ENCODE assay signal across 30 cellular contexts in genomic region chr11:44279483-44279882, GRCh38. TPM values are rescaled to one million over a fixed set of nuclear protein-coding genes. Genes with fewer than 3 reads are reported as not detected.
"Had no signal": no experiment of that assay in that cellular context is flagged by ENCODE, and none has a peak within 500 bp of the region (broad histone marks: within the 10 kb centered on the region; RNA-seq: fewer than 3 reads in every experiment).

No MANE protein-coding gene starts in this region.

- H3K4me3 Mint-ChIP-seq: mesothelial cell of epicardium had no signal

- H3K36me3 ChIP-seq: esophagus muscularis mucosa, gastroesophageal sphincter, heart right ventricle, left lung, lower lobe of right lung had no signal

- H3K27ac ChIP-seq: coronary artery, dorsolateral prefrontal cortex, esophagus muscularis mucosa, foreskin keratinocyte, gastroesophageal sphincter, heart right ventricle, left lung, lower lobe of right lung had no signal

- H3K4me1 ChIP-seq: esophagus muscularis mucosa, foreskin keratinocyte, gastroesophageal sphincter, heart right ventricle, left lung, lower lobe of right lung had no signal

- DNase-seq: dermis blood vessel endothelial cell; dorsolateral prefrontal cortex; effector CD4-positive, alpha-beta T cell; effector memory CD4-positive, alpha-beta T cell; foreskin keratinocyte; head of caudate nucleus; heart right ventricle; hippocampal formation; left cardiac atrium; left lung; left ventricle myocardium superior; lower lobe of right lung; mesenchymal stem cell; mucosa of descending colon had no signal

- H3K36me3 Mint-ChIP-seq: mesothelial cell of epicardium had no signal

- FAIRE-seq: colon, endothelial cell of umbilical vein, frontal cortex, islet of Langerhans, keratinocyte had no signal

- H3K9me3 Mint-ChIP-seq: mesothelial cell of epicardium had no signal

- H3K9me3 ChIP-seq: esophagus muscularis mucosa, gastroesophageal sphincter, heart right ventricle, left lung, lower lobe of right lung, mucosa of descending colon had no signal

- H3K27me3 ChIP-seq: dorsolateral prefrontal cortex, esophagus muscularis mucosa, gastroesophageal sphincter, heart right ventricle, left lung had no signal

- ATAC-seq: foreskin keratinocyte, gastroesophageal sphincter, left cardiac atrium, left lung, left ventricle myocardium superior, mucosa of descending colon had no signal

- H3K27ac Mint-ChIP-seq: mesothelial cell of epicardium had no signal

- H3K4me1 Mint-ChIP-seq: mesothelial cell of epicardium had no signal

- H3K4me3 ChIP-seq: coronary artery, dorsolateral prefrontal cortex, esophagus muscularis mucosa, gastroesophageal sphincter, heart right ventricle, left lung, lower lobe of right lung, mucosa of descending colon had no signal

RNA-seq across cellular contexts. Expression of gene ALX4, which starts 30.5 kb away (rescaled TPM):
- total RNA-seq: dermis blood vessel endothelial cell, endothelial cell of umbilical vein, epithelial cell of proximal tubule, fibroblast of lung, fibroblast of villous mesenchyme, foreskin keratinocyte, kidney epithelial cell, left lung, lower lobe of right lung, lung microvascular endothelial cell, mesenteric fat pad, mucosa of descending colon, myocyte had no signal
- polyA plus RNA-seq: endothelial cell of umbilical vein, fibroblast of lung, foreskin keratinocyte, keratinocyte had no signal
